ENCODE assay signal across 8 cellular contexts in genomic region chr14:37198273-37198598, GRCh38. TPM values are rescaled to one million over a fixed set of nuclear protein-coding genes. Genes with fewer than 3 reads are reported as not detected.
DNase-seq lines count a peak whose midpoint lies in the region; ATAC-seq and TF ChIP-seq lines count a peak whose summit lies in the region.

No MANE protein-coding gene starts in this region.

- BruUV-seq in A673 (replicated peaks; lab: Mats Ljungman, UMichigan) (no TSS peak), Panc1 (replicated peaks; lab: Mats Ljungman, UMichigan) (no TSS peak)

- H3K4me3 Mint-ChIP-seq in nephron: peak overlapping the region; percentile 92 to 97 (median 93)

- H3K27me3 Mint-ChIP-seq in nephron (ENCODE audit: low read depth): no peaks in the 10 kb centered on the region

- no peaks in the 10 kb centered on the region for H3K36me3 Mint-ChIP-seq in nephron (ENCODE audit: low read depth)

- peaks cover 20% of the 10 kb centered on the region for H3K4me1 Mint-ChIP-seq in nephron

- CTCF ChIA-PET in A673 (lab: Charles Lee): no interaction called here
- CTCF ChIA-PET in Panc1 (lab: Charles Lee): no interaction called here

- H3K27ac Mint-ChIP-seq in nephron: peak overlapping the region; percentile 99 to 100 (median 100)

- H3K4me3 ChIP-seq in A673 (ENCODE audit: low read depth, low read length, poor library complexity, severe bottlenecking): peak overlapping the region; percentile 57
- H3K4me3 ChIP-seq in Panc1 (ENCODE audit: low read depth in 2 of 2, low read length in 2 of 2): peak overlapping the region; percentile 72 to 83
- H3K4me3 ChIP-seq in epithelial cell of proximal tubule (ENCODE audit: low read depth, low read length): peak overlapping the region; percentile 87

- no peaks in the 10 kb centered on the region for H3K9me3 ChIP-seq in A673 (ENCODE audit: low read depth, low read length, poor library complexity, severe bottlenecking)
- H3K9me3 ChIP-seq in Panc1 (ENCODE audit: control insufficient read depth, insufficient read depth, low read depth, low read length): no peaks in the 10 kb centered on the region

- no peaks in the 10 kb centered on the region for H3K9me3 Mint-ChIP-seq in nephron

- ATAC-seq in Panc1 (no peak), GM18867 (IDR thresholded peaks at IDR 0.05; ENCODE audit: unreplicated experiment) (no peak), HG03045 (IDR thresholded peaks at IDR 0.05; ENCODE audit: unreplicated experiment) (no peak)

- TF ChIP-seq CTCF in A673 (conservative IDR thresholded peaks at IDR 0.05; ENCODE audit: low read depth, low read length): no peak
- peak; percentile 23; the same call in 1 of the 2 replicates for TF ChIP-seq CTCF in Panc1 (IDR thresholded peaks at IDR 0.05)
- TF ChIP-seq CTCF in epithelial cell of proximal tubule (conservative IDR thresholded peaks at IDR 0.05; ENCODE audit: low read depth, low read length): no peak
- peak in 2 of 3 experiments; percentile 2 to 26 for TF ChIP-seq CTCF in nephron (IDR thresholded peaks at IDR 0.05; ENCODE audit: unreplicated experiment in 3 of 3)

- POLR2A ChIA-PET in A673 (lab: Charles Lee; ENCODE audit: low non-redundant PET) (interaction anchor here (0.6 kb wide), 1 partner anchor 26 kb away, joined by 4 read pairs; no protein-coding TSS in a partner anchor), Panc1 (lab: Charles Lee) (no interaction called here)

- no peaks in the 10 kb centered on the region for H3K36me3 ChIP-seq in A673 (ENCODE audit: insufficient read depth, low read length, poor library complexity, severe bottlenecking)
- no peaks in the 10 kb centered on the region; the same call in 1 of the 2 replicates for H3K36me3 ChIP-seq in Panc1 (ENCODE audit: control insufficient read depth, insufficient read depth, low read length)

- H3K27me3 ChIP-seq in A673 (replicated peaks; ENCODE audit: insufficient read depth, low read depth, low read length, poor library complexity): no peaks in the 10 kb centered on the region
- no peaks in the 10 kb centered on the region for H3K27me3 ChIP-seq in Panc1 (ENCODE audit: control insufficient read depth, insufficient read depth, low read length)

- H3K27ac ChIP-seq in A673 (ENCODE audit: low read depth, low read length, poor library complexity, severe bottlenecking) (peak overlapping the region; percentile 62), Panc1 (ENCODE audit: low read length) (peak overlapping the region; percentile 88)

- intact Hi-C loops in A673 (cut with micrococcal nuclease; ENCODE audit: unreplicated experiment) (no loop called here), Panc1 (cut with micrococcal nuclease; ENCODE audit: unreplicated experiment) (no loop called here)

- H3K4me1 ChIP-seq in A673 (ENCODE audit: insufficient read depth, low read length, poor library complexity, severe bottlenecking): peaks cover 12% of the 10 kb centered on the region
- H3K4me1 ChIP-seq in Panc1 (ENCODE audit: control insufficient read depth, insufficient read depth, low read length): peaks cover 14% of the 10 kb centered on the region

- in situ Hi-C loops in Panc1 (cut with HindIII; ENCODE audit: low pct_unique_long_range_greater_than_20kb, low sequenced_read_pairs): no loop called here

- no peak for DNase-seq in A673 (ENCODE audit: low spot score)
- DNase-seq in Panc1 (ENCODE audit: low read depth, low spot score): no peak
- DNase-seq in epithelial cell of proximal tubule (ENCODE audit: low read depth): no peak
- DNase-seq in islet precursor cell: no peak
- DNase-seq in DMS53 treated with DMSO at 0.1 percent for 48 hours (lab: John Stamatoyannopoulos, UW; ENCODE audit: unreplicated experiment): no peak

RNA-seq across cellular contexts. Expression of gene MIPOL1, which starts 0.5 kb away (rescaled TPM):
- total RNA-seq in A673 (2021) (15.0 and 23.2 TPM in 2 replicates), Panc1 (2021; ENCODE audit: unreplicated experiment) (12.8 TPM), epithelial cell of proximal tubule (5.7 and 6.7 TPM in 2 replicates)
- 3.8 TPM for polyA plus RNA-seq in Panc1 (2012; ENCODE audit: insufficient read length)

RNA-seq across cellular contexts. Expression of gene SLC25A21, which starts 25.8 kb away (rescaled TPM):
- total RNA-seq in A673 (2021): 4.3 and 4.7 TPM in 2 replicates
- 2.1 TPM for total RNA-seq in Panc1 (2021; ENCODE audit: unreplicated experiment)
- 1.5 TPM for polyA plus RNA-seq in Panc1 (2012; ENCODE audit: insufficient read length)
- 0.81 and 1.5 TPM in 2 replicates for total RNA-seq in epithelial cell of proximal tubule

Comparison
In these comparisons a context has a peak if more than half of its experiments do, and no peak if none do; other contexts are left out.
1. CTCF ChIP-seq: peak in Panc1 (single experiment) and nephron (2 of 3); none in A673 (single experiment) and epithelial cell of proximal tubule (single experiment).
2. Peak in every context shown above with its lines, with median percentiles within 50 percentile points of each other: H3K4me3 ChIP-seq.